In genomic region chr11:17408026-17408425, GRCh38 we compare ENCODE assay signal across 17 cellular contexts. TPM values are rescaled to one million over a fixed set of nuclear protein-coding genes. Genes with fewer than 3 reads are reported as not detected.
DNase-seq lines count a peak whose midpoint lies in the region; ATAC-seq, FAIRE-seq and TF ChIP-seq lines count a peak whose summit lies in the region.
"Had no signal": no experiment of that assay in that cellular context is flagged by ENCODE, and none has a peak within 500 bp of the region (broad histone marks: within the 10 kb centered on the region; RNA-seq: fewer than 3 reads in every experiment).

No MANE protein-coding gene starts in this region.

- no peak overlapping the region for H2AK5ac ChIP-seq in mesendoderm (ENCODE audit: low read length)

- H3K4me3 ChIP-seq in DND-41 (ENCODE audit: low read depth in 1 of 2, low read length in 2 of 2): no peak overlapping the region
- no peak overlapping the region for H3K4me3 ChIP-seq in kidney (ENCODE audit: low read length in 2 of 2)
- no peak overlapping the region for H3K4me3 ChIP-seq in spleen
- H3K4me3 ChIP-seq in mesendoderm (ENCODE audit: low read length): no peak overlapping the region
- H3K4me3 ChIP-seq: GM12878, GM23338 had no signal

- no peak for DNase-seq in DND-41
- peak; percentile 29 for DNase-seq in kidney
- DNase-seq in spleen: peak; percentile 41
- DNase-seq in COR-L47 (lab: John Stamatoyannopoulos, UW): no peak
- DNase-seq in mesendoderm: no peak
- DNase-seq: CD4-positive, CD25-positive, alpha-beta regulatory T cell; CD8-positive, alpha-beta T cell; DMS 273 treated with DMSO at 0.1 percent for 48 hours; EL; GDM1; H9 had no signal

- H3K4me1 ChIP-seq in DND-41 (ENCODE audit: insufficient read depth, low read length) (peaks cover 21% of the 10 kb centered on the region), kidney (ENCODE audit: control insufficient read depth in 1 of 2, insufficient read depth in 1 of 2, low read depth in 1 of 2, low read length in 2 of 2) (peaks cover 0 to 13% of the 10 kb centered on the region in 2 donors), spleen (peaks cover 0 to 23% (median 6%) of the 10 kb centered on the region in 6 donors), mesendoderm (ENCODE audit: control insufficient read depth, low read depth, low read length) (no peaks in the 10 kb centered on the region)

- FAIRE-seq in kidney (lab: Jason Lieb, UNC): no peak
- FAIRE-seq: D721Med, GM12878, GM19239 had no signal

- ATAC-seq in DND-41 (ENCODE audit: insufficient read depth, low read depth) (no peak), GM19397 (IDR thresholded peaks at IDR 0.05; ENCODE audit: unreplicated experiment) (no peak)
- ATAC-seq: CD8-positive, alpha-beta T cell; GM12878; GM23338 had no signal

- H3K18ac ChIP-seq in mesendoderm (ENCODE audit: low read length): no peak overlapping the region

- H3K56ac ChIP-seq in mesendoderm (ENCODE audit: low read length): no peak overlapping the region

- H3K4ac ChIP-seq in mesendoderm (ENCODE audit: low read depth, low read length): no peak overlapping the region

- intact Hi-C loops in kidney (cut with DNase I) (no loop called here), spleen (cut with DNase I; ENCODE audit: low total_unique reads) (no loop called here)

- WGBS in spleen, 5 donors: 81 to 94% (median 89%) methylated on average over 1 to 2 of the region's 2 CpGs
- no CpG with 5 or more reads among the region's 2 CpGs for WGBS in mesendoderm (ENCODE audit: extremely low coverage, insufficient coverage, low lambda C conversion rate)

- no peaks in the 10 kb centered on the region for H3K79me2 ChIP-seq in DND-41 (ENCODE audit: insufficient read depth, low read length)
- H3K79me2 ChIP-seq in mesendoderm (ENCODE audit: control insufficient read depth, insufficient read depth, low read length): no peaks in the 10 kb centered on the region

- H3K4me2 ChIP-seq in DND-41 (ENCODE audit: insufficient read depth, low read length) (no peak overlapping the region), mesendoderm (ENCODE audit: low read length) (no peak overlapping the region)
- H3K4me2 ChIP-seq: GM23338 had no signal

- no peak overlapping the region for H2BK5ac ChIP-seq in mesendoderm (ENCODE audit: low read length)

- H2BK15ac ChIP-seq in mesendoderm (replicated peaks; ENCODE audit: low read depth): no peak overlapping the region

- no peak overlapping the region for H3K23ac ChIP-seq in mesendoderm (ENCODE audit: low read length)

- H3K9me3 ChIP-seq in DND-41 (ENCODE audit: insufficient read depth, low read length, severe bottlenecking) (no peaks in the 10 kb centered on the region), kidney (ENCODE audit: control insufficient read depth in 1 of 2, low read length in 2 of 2) (no peaks in the 10 kb centered on the region), spleen (no peaks in the 10 kb centered on the region)

- no peaks in the 10 kb centered on the region for H4K20me1 ChIP-seq in DND-41 (ENCODE audit: insufficient read depth, low read length)

- H3K36me3 ChIP-seq in DND-41 (ENCODE audit: insufficient read depth, low read length) (no peaks in the 10 kb centered on the region), kidney (ENCODE audit: control insufficient read depth in 1 of 2, insufficient read depth in 2 of 2, low read length in 2 of 2) (no peaks in the 10 kb centered on the region), spleen (no peaks in the 10 kb centered on the region), mesendoderm (ENCODE audit: control insufficient read depth, insufficient read depth, low read length) (no peaks in the 10 kb centered on the region)

- H3K27me3 ChIP-seq in DND-41 (ENCODE audit: insufficient read depth, low read length, poor library complexity): no peaks in the 10 kb centered on the region
- H3K27me3 ChIP-seq in spleen (replicated peaks in 1 of 7): peaks cover 0 to 2% (median 0%) of the 10 kb centered on the region in 7 donors
- no peaks in the 10 kb centered on the region for H3K27me3 ChIP-seq in mesendoderm (ENCODE audit: insufficient read depth, low read length, poor library complexity)

- H3K9ac ChIP-seq in DND-41 (ENCODE audit: low read depth, low read length) (no peak overlapping the region), kidney (ENCODE audit: low read length in 2 of 2) (no peak overlapping the region), mesendoderm (ENCODE audit: low read length) (no peak overlapping the region)

- no peak for TF ChIP-seq POLR2A in spleen (IDR thresholded peaks at IDR 0.05)

- no peak overlapping the region for H4K5ac ChIP-seq in mesendoderm (ENCODE audit: low read length)

- no peaks in the 10 kb centered on the region for H3K79me1 ChIP-seq in mesendoderm (ENCODE audit: low read length)

- H3K27ac ChIP-seq in DND-41 (ENCODE audit: low read length): 0 out of 2 replicates have a peak overlapping the region, but pooled peaks have one; percentile 41
- no peak overlapping the region for H3K27ac ChIP-seq in kidney (ENCODE audit: low read depth in 2 of 2, low read length in 2 of 2)
- H3K27ac ChIP-seq in spleen: no peak overlapping the region
- no peak overlapping the region for H3K27ac ChIP-seq in mesendoderm (ENCODE audit: low read depth, low read length)

- no peak overlapping the region for H2BK120ac ChIP-seq in mesendoderm (ENCODE audit: low read depth, low read length)

- TF ChIP-seq CTCF in DND-41 (IDR thresholded peaks at IDR 0.05; ENCODE audit: borderline replicate concordance, extremely low read depth, low read length, poor library complexity, severe bottlenecking) (no peak), kidney (IDR thresholded peaks at IDR 0.05; ENCODE audit: borderline replicate concordance, extremely low read depth, insufficient read depth) (no peak), spleen (IDR thresholded peaks at IDR 0.05 in 8 of 11, conservative IDR thresholded peaks at IDR 0.05 in 3 of 11) (no peak)

- H4K8ac ChIP-seq in mesendoderm (ENCODE audit: low read depth, low read length): no peak overlapping the region

- no peak overlapping the region for H2AFZ ChIP-seq in DND-41 (ENCODE audit: low read depth, low read length)
- H2AFZ ChIP-seq: GM23338 had no signal

RNA-seq across cellular contexts. Expression of gene KCNJ11, which starts 19.6 kb away (rescaled TPM):
- total RNA-seq in kidney (4.8 TPM), spleen (1 to 10 TPM in 6 of 7 donors, not detected in 1; 1.2 to 3.8 (median 1.9) TPM)
- polyA plus RNA-seq in kidney (ENCODE audit: insufficient read depth, low read depth, low replicate concordance) (3.6 TPM), spleen (under 1 TPM; 0.13 to 0.79 (median 0.51) TPM)
- 0.65 TPM for polyA plus RNA-seq in mesendoderm (2013, experiment 1 of 2)
- polyA plus RNA-seq in mesendoderm (2013, experiment 2 of 2): 0.91 TPM
- total RNA-seq: CD4-positive, CD25-positive, alpha-beta regulatory T cell had no signal
- polyA plus RNA-seq: BJ; CD4-positive, CD25-positive, alpha-beta regulatory T cell had no signal

RNA-seq across cellular contexts. Expression of gene NCR3LG1, which starts 56.4 kb away (rescaled TPM):
- 4.5 TPM for total RNA-seq in kidney
- 0.71 TPM for polyA plus RNA-seq in kidney (ENCODE audit: insufficient read depth, low read depth, low replicate concordance)
- 1 to 10 TPM; 1.5 to 5.4 (median 2.3) TPM for total RNA-seq in spleen
- under 1 TPM; 0.04 to 0.16 (median 0.05) TPM for polyA plus RNA-seq in spleen
- 0.51 TPM for polyA plus RNA-seq in mesendoderm (2013, experiment 1 of 2)
- 0.66 TPM for polyA plus RNA-seq in mesendoderm (2013, experiment 2 of 2)

Comparison
In these comparisons a context has a peak if more than half of its experiments do, and no peak if none do; other contexts are left out.
1. DNase-seq: peak in kidney (single experiment) and spleen (single experiment); none in DND-41 (single experiment), COR-L47 (single experiment) and mesendoderm (single experiment).